Comparison of ENCODE assay signal across 8 cellular contexts in genomic region chr6:69867075-69867911, GRCh38. TPM values are rescaled to one million over a fixed set of nuclear protein-coding genes. Genes with fewer than 3 reads are reported as not detected.
DNase-seq lines count a peak whose midpoint lies in the region; ATAC-seq, FAIRE-seq and TF ChIP-seq lines count a peak whose summit lies in the region.

No MANE protein-coding gene starts in this region.

- intact Hi-C loops in HepG2 (cut with micrococcal nuclease; ENCODE audit: unreplicated experiment) = no loop called here

- no peaks in the 10 kb centered on the region for H3K9me3 Mint-ChIP-seq in central memory CD8-positive, alpha-beta T cell

- peak overlapping the region; percentile 73 for H3K4me3 Mint-ChIP-seq in central memory CD8-positive, alpha-beta T cell

- H3K9me3 ChIP-seq in MG63 = no peaks in the 10 kb centered on the region
- H3K9me3 ChIP-seq in WERI-Rb-1 (ENCODE audit: severe bottlenecking) = no peaks in the 10 kb centered on the region
- no peaks in the 10 kb centered on the region for H3K9me3 ChIP-seq in HepG2 (ENCODE audit: low read length)

- POLR2A ChIA-PET in HepG2 (lab: Yijun Ruan, JAX) = no interaction called here

- no peak for FAIRE-seq in HepG2 (lab: Jason Lieb, UNC)

- no peaks in the 10 kb centered on the region; the same call in 1 of the 2 replicates for H3K27me3 ChIP-seq in MG63
- H3K27me3 ChIP-seq in WERI-Rb-1 (ENCODE audit: insufficient read depth, low read depth, severe bottlenecking) = no peaks in the 10 kb centered on the region
- H3K27me3 ChIP-seq in HepG2 (ENCODE audit: control insufficient read depth in 1 of 2, insufficient read depth in 2 of 2, low read length in 2 of 2) = peaks cover 2 to 34% of the 10 kb centered on the region in 2 experiments; a peak in 4 of 5 replicates

- no peak for TF ChIP-seq POLR2A in HepG2 (IDR thresholded peaks at IDR 0.05; ENCODE audit: insufficient read depth in 1 of 2, low read depth in 2 of 2, low read length in 2 of 2)

- H3K4me3 ChIP-seq in GM12865 (ENCODE audit: low read depth, low read length) (peak overlapping the region; percentile 88), MG63 (peak overlapping the region; percentile 54), WERI-Rb-1 (ENCODE audit: low read depth, low read length) (peak overlapping the region; percentile 73), HepG2 (replicated peaks in 1 of 3; ENCODE audit: insufficient read depth in 1 of 3, low read depth in 2 of 3, low read length in 3 of 3) (peak overlapping the region; percentile 50 to 68 (median 50))

- DNase-seq in GM12865 (ENCODE audit: low read depth) (peak; percentile 86), H4 (ENCODE audit: low spot score) (peak; percentile 19), MG63 (peak; percentile 62), WERI-Rb-1 (peak; percentile 63), HepG2 (ENCODE audit: low spot score) (peak; percentile 12), GDM1 (lab: John Stamatoyannopoulos, UW) (no peak)
- DNase-seq in central memory CD8-positive, alpha-beta T cell (ENCODE audit: low spot score in 2 of 2) = peak; percentile 22 to 46
- DNase-seq in stimulated activated CD4-positive, alpha-beta T cell treated with anti-CD3 and anti-CD28 coated beads, Interleukin-4, amount 100 ng/mL, for 4 hours = peak; percentile 53 to 60

- H3K36me3 ChIP-seq in MG63 = no peaks in the 10 kb centered on the region
- no peaks in the 10 kb centered on the region for H3K36me3 ChIP-seq in WERI-Rb-1
- no peaks in the 10 kb centered on the region for H3K36me3 ChIP-seq in HepG2 (replicated peaks in 1 of 2; ENCODE audit: control insufficient read depth in 1 of 2, insufficient read depth in 2 of 2, low read length in 2 of 2)

- H4K20me1 ChIP-seq in HepG2 (ENCODE audit: insufficient read depth, low read length) = no peaks in the 10 kb centered on the region

- peaks cover 16% of the 10 kb centered on the region for H3K4me1 ChIP-seq in HepG2 (ENCODE audit: insufficient read depth, low read length)

- H3K36me3 Mint-ChIP-seq in central memory CD8-positive, alpha-beta T cell (ENCODE audit: insufficient read depth) = peaks cover 3% of the 10 kb centered on the region

- ATAC-seq in central memory CD8-positive, alpha-beta T cell (replicated peaks; ENCODE audit: extremely low read depth, poor library complexity, severe bottlenecking) = peak; percentile 77
- ATAC-seq in HepG2 = peak; percentile 99

- peaks cover 60% of the 10 kb centered on the region for H3K27me3 Mint-ChIP-seq in central memory CD8-positive, alpha-beta T cell

- WGBS in HepG2 (ENCODE audit: low lambda C conversion rate) = 2% methylated on average over 32 of the region's 82 CpGs

- no peak overlapping the region for H2AFZ ChIP-seq in HepG2 (ENCODE audit: low read length)

- CTCF ChIA-PET in HepG2 (lab: Yijun Ruan, JAX; ENCODE audit: low intra/inter-chr PET ratio, low total read pairs) = no interaction called here

- H3K4me2 ChIP-seq in HepG2 (ENCODE audit: low read depth, low read length) = peak overlapping the region; percentile 90

- TF ChIP-seq RAD21 in HepG2 (CRISPR knock-in tag; IDR thresholded peaks at IDR 0.05) = no peak

- H3K27ac Mint-ChIP-seq in central memory CD8-positive, alpha-beta T cell (ENCODE audit: low read depth) = no peak overlapping the region

- TF ChIP-seq EP300 in HepG2 (IDR thresholded peaks at IDR 0.05; ENCODE audit: low read depth in 2 of 2, low read length in 2 of 2) (no peak), HepG2 (CRISPR knock-in tag; IDR thresholded peaks at IDR 0.05; ENCODE audit: borderline replicate concordance) (no peak)

- H3K4me1 Mint-ChIP-seq in central memory CD8-positive, alpha-beta T cell = peaks cover 18% of the 10 kb centered on the region

- no peaks in the 10 kb centered on the region for H3K79me2 ChIP-seq in HepG2 (ENCODE audit: insufficient read depth, low read length)

- no peak overlapping the region for H3K27ac ChIP-seq in WERI-Rb-1
- no peak overlapping the region for H3K27ac ChIP-seq in HepG2 (ENCODE audit: extremely low read length, insufficient read depth, low read length)

- TF ChIP-seq CTCF in GM12865 (IDR thresholded peaks at IDR 0.05; ENCODE audit: insufficient read depth, low read depth, low read length, missing control alignments) (peak; percentile 9), WERI-Rb-1 (IDR thresholded peaks at IDR 0.05; ENCODE audit: low read depth, low read length) (0 out of 2 replicates have a peak, but pooled peaks have one; percentile 10), HepG2 (CRISPR knock-in tag; IDR thresholded peaks at IDR 0.05) (peak; percentile 35; the same call in 1 of the 2 replicates)

- no TSS peak for BruUV-seq in HepG2 (replicated peaks; lab: Mats Ljungman, UMichigan)

- H3K9ac ChIP-seq in HepG2 (ENCODE audit: insufficient read depth, low read depth, low read length) = 0 out of 2 replicates have a peak overlapping the region, but pooled peaks have one; percentile 22

- in situ Hi-C loops in HepG2 (cut with HindIII; ENCODE audit: extremely low pct_ligation_motif_present, low pct_unique_long_range_greater_than_20kb) = no loop called here

TF ChIP-seq in HepG2, 621 proteins besides CTCF, POLR2A, EP300 and RAD21 (continues in another document):
- no peak for TF ChIP-seq SAFB2 (CRISPR knock-in tag; IDR thresholded peaks at IDR 0.05; ENCODE audit: borderline replicate concordance, low read depth)
- TF ChIP-seq ZNF121 (CRISPR knock-in tag; IDR thresholded peaks at IDR 0.05) = no peak
- 0 out of 2 replicates have a peak, but pooled peaks have one; percentile 38 for TF ChIP-seq ZNF547 (CRISPR knock-in tag; IDR thresholded peaks at IDR 0.05)
- TF ChIP-seq ZSCAN20 (CRISPR knock-in tag; IDR thresholded peaks at IDR 0.05; ENCODE audit: borderline replicate concordance) = no peak
- TF ChIP-seq TFDP2 (CRISPR knock-in tag; IDR thresholded peaks at IDR 0.05) = peak; percentile 42; the same call in 1 of the 2 replicates
- no peak; the same call in 1 of the 2 replicates for TF ChIP-seq ZFP91 (CRISPR knock-in tag; IDR thresholded peaks at IDR 0.05; ENCODE audit: borderline replicate concordance)
- no peak for TF ChIP-seq ZNF337 (CRISPR knock-in tag; IDR thresholded peaks at IDR 0.05; ENCODE audit: borderline replicate concordance, low read depth)
- TF ChIP-seq SRY (CRISPR knock-in tag; IDR thresholded peaks at IDR 0.05) = 0 out of 2 replicates have a peak, but pooled peaks have one; percentile 45

RNA-seq across cellular contexts. Expression of gene COL19A1, which starts 0.9 kb away (rescaled TPM):
- 1.5 TPM in 1 of 2 replicates, not detected in the other for total RNA-seq in H4 (2014; rRNA removed; shearing (Covaris generic))
- not detected in 2 replicates for total RNA-seq in MG63 (2014; rRNA removed; shearing (Covaris generic); ENCODE audit: low replicate concordance)
- total RNA-seq in HepG2 (2016; rRNA removed; fragmentation: Illumina TruSeq; extraction: Trizol) = not detected in 2 replicates
- not detected in 2 replicates for total RNA-seq in HepG2 (2016; cell fraction: cytosol; rRNA removed; fragmentation: Illumina TruSeq; extraction: Trizol; ENCODE audit: low read depth)
- total RNA-seq in HepG2 (2016; cell fraction: insoluble cytoplasmic fraction; rRNA removed; fragmentation: Illumina TruSeq; extraction: Trizol) = not detected in 2 replicates
- not detected in 2 replicates for total RNA-seq in HepG2 (2016; cell fraction: membrane; rRNA removed; fragmentation: Illumina TruSeq; extraction: Trizol)
- not detected in 2 replicates for total RNA-seq in HepG2 (2016; cell fraction: nucleus; rRNA removed; fragmentation: Illumina TruSeq; extraction: Trizol)
- not detected in 2 replicates for polyA plus RNA-seq in HepG2 (2011; rRNA removed)
- polyA plus RNA-seq in HepG2 (2011; cell fraction: cytosol; rRNA removed) = not detected in 2 replicates
- not detected in 2 replicates for polyA plus RNA-seq in HepG2 (2011; cell fraction: nucleus; rRNA removed)
- not detected in 2 replicates for polyA plus RNA-seq in HepG2 (2012)
- not detected in 2 replicates for polyA plus RNA-seq in HepG2 (2016; cell fraction: cytosol; fragmentation: Illumina TruSeq; extraction: Trizol; ENCODE audit: low read depth)
- polyA plus RNA-seq in HepG2 (2016; cell fraction: insoluble cytoplasmic fraction; fragmentation: Illumina TruSeq; extraction: Trizol; ENCODE audit: low read depth) = not detected in 2 replicates
- not detected in 2 replicates for polyA plus RNA-seq in HepG2 (2016; cell fraction: membrane; fragmentation: Illumina TruSeq; extraction: Trizol; ENCODE audit: low read depth)
- polyA plus RNA-seq in HepG2 (2016; cell fraction: nucleus; fragmentation: Illumina TruSeq; extraction: Trizol; ENCODE audit: insufficient read depth, low read depth) = not detected in 2 replicates
- polyA minus RNA-seq in HepG2 (2011; rRNA and poly(A)+ RNA removed; ENCODE audit: low replicate concordance) = not detected in 2 replicates
- polyA minus RNA-seq in HepG2 (2011; cell fraction: cytosol; rRNA and poly(A)+ RNA removed) = not detected in 2 replicates
- polyA minus RNA-seq in HepG2 (2011; cell fraction: nucleus; rRNA and poly(A)+ RNA removed) = not detected in 2 replicates
